Comparison of ENCODE assay signal across 17 cellular contexts in genomic region chr4:55069248-55069647, GRCh38. TPM values are rescaled to one million over a fixed set of nuclear protein-coding genes. Genes with fewer than 3 reads are reported as not detected.
DNase-seq lines count a peak whose midpoint lies in the region; ATAC-seq, FAIRE-seq and TF ChIP-seq lines count a peak whose summit lies in the region.
"Had no signal": no experiment of that assay in that cellular context is flagged by ENCODE, and none has a peak within 500 bp of the region (broad histone marks: within the 10 kb centered on the region; RNA-seq: fewer than 3 reads in every experiment).

No MANE protein-coding gene starts in this region.

- H3K27ac Mint-ChIP-seq in astrocyte (ENCODE audit: unreplicated experiment) (peak overlapping the region; percentile 80), natural killer cell (no peak overlapping the region)
- H3K27ac Mint-ChIP-seq: activated naive CD4-positive, alpha-beta T cell treated with anti-CD3 and anti-CD28 coated beads for 36 hours; naive B cell had no signal

- no peaks in the 10 kb centered on the region for H3K9me3 ChIP-seq in astrocyte (ENCODE audit: insufficient read depth, low read depth, low read length)
- no peaks in the 10 kb centered on the region for H3K9me3 ChIP-seq in right cardiac atrium (ENCODE audit: control insufficient read depth, low read length)
- no peaks in the 10 kb centered on the region for H3K9me3 ChIP-seq in spleen
- H3K9me3 ChIP-seq: BE2C had no signal

- intact Hi-C loops in right cardiac atrium (cut with DNase I): no loop called here
- intact Hi-C loops in sciatic nerve (cut with DNase I): no loop called here
- intact Hi-C loops in spleen (cut with DNase I; ENCODE audit: low total_unique reads): no loop called here
- intact Hi-C loops in natural killer cell (cut with micrococcal nuclease): no loop called here

- H3K27me3 Mint-ChIP-seq in astrocyte (ENCODE audit: low read depth, unreplicated experiment) (no peaks in the 10 kb centered on the region), natural killer cell (ENCODE audit: low read depth in 2 of 2) (peaks cover 0 to 3% of the 10 kb centered on the region in 2 donors)

- WGBS in right cardiac atrium: 64% methylated on average over 5 of the region's 5 CpGs
- WGBS in spleen, 5 donors: 67 to 73% (median 72%) methylated on average over 5 of the region's 5 CpGs

- TF ChIP-seq CTCF in astrocyte (IDR thresholded peaks at IDR 0.05; ENCODE audit: insufficient read depth, low read depth, low read length) (no peak), spleen (IDR thresholded peaks at IDR 0.05 in 8 of 11, conservative IDR thresholded peaks at IDR 0.05 in 3 of 11) (no peak), natural killer cell (IDR thresholded peaks at IDR 0.05) (no peak)

- peak; percentile 84 to 97 for ATAC-seq in right cardiac atrium
- ATAC-seq in sciatic nerve: peak; percentile 56
- ATAC-seq in natural killer cell: no peak

- H3K4me1 ChIP-seq in astrocyte (ENCODE audit: insufficient read depth, low read length) (peaks cover 10% of the 10 kb centered on the region), right cardiac atrium (ENCODE audit: control insufficient read depth, insufficient read depth, low read length) (no peaks in the 10 kb centered on the region), spleen (no peaks in the 10 kb centered on the region)
- H3K4me1 ChIP-seq: BE2C had no signal

- no peaks in the 10 kb centered on the region for H3K36me3 Mint-ChIP-seq in astrocyte (ENCODE audit: low read depth, unreplicated experiment)
- H3K36me3 Mint-ChIP-seq in natural killer cell: no peaks in the 10 kb centered on the region
- H3K36me3 Mint-ChIP-seq: naive B cell had no signal

- H3K27me3 ChIP-seq in astrocyte (ENCODE audit: insufficient read depth, low read length) (no peaks in the 10 kb centered on the region), right cardiac atrium (ENCODE audit: control insufficient read depth, insufficient read depth) (no peaks in the 10 kb centered on the region), spleen (replicated peaks in 1 of 7) (peaks cover 0 to 15% (median 0%) of the 10 kb centered on the region in 7 donors)
- H3K27me3 ChIP-seq: BE2C, cardiac muscle cell had no signal

- H3K9ac ChIP-seq in astrocyte (ENCODE audit: low read length): no peak overlapping the region

- H3K4me3 ChIP-seq in astrocyte (ENCODE audit: insufficient read depth, low read depth, low read length) (no peak overlapping the region), right cardiac atrium (ENCODE audit: low read length) (no peak overlapping the region), spleen (no peak overlapping the region)
- H3K4me3 ChIP-seq: cardiac muscle cell had no signal

- no peak overlapping the region for H3K27ac ChIP-seq in astrocyte (ENCODE audit: low read depth, low read length)
- H3K27ac ChIP-seq in right cardiac atrium (ENCODE audit: low read length): peak overlapping the region; percentile 72
- no peak overlapping the region for H3K27ac ChIP-seq in spleen
- H3K27ac ChIP-seq: cardiac muscle cell had no signal

- H3K79me2 ChIP-seq in astrocyte (ENCODE audit: insufficient read depth, low read length): no peaks in the 10 kb centered on the region

- H3K9me3 Mint-ChIP-seq in astrocyte (ENCODE audit: unreplicated experiment): no peaks in the 10 kb centered on the region
- no peaks in the 10 kb centered on the region for H3K9me3 Mint-ChIP-seq in natural killer cell
- H3K9me3 Mint-ChIP-seq: activated naive CD4-positive, alpha-beta T cell treated with anti-CD3 and anti-CD28 coated beads for 36 hours had no signal

- no peak overlapping the region for H3K4me3 Mint-ChIP-seq in astrocyte (ENCODE audit: unreplicated experiment)
- H3K4me3 Mint-ChIP-seq in natural killer cell: no peak overlapping the region
- H3K4me3 Mint-ChIP-seq: activated naive CD4-positive, alpha-beta T cell treated with anti-CD3 and anti-CD28 coated beads for 36 hours; naive B cell had no signal

- no peak for TF ChIP-seq POLR2A in spleen (IDR thresholded peaks at IDR 0.05)

- peak; percentile 20 for DNase-seq in ELR (ENCODE audit: low read depth)
- DNase-seq in astrocyte (ENCODE audit: low read depth): peak; percentile 27
- DNase-seq in right cardiac atrium: peak in 1 of 3 donors; percentile 20
- no peak for DNase-seq in sciatic nerve (ENCODE audit: low spot score)
- DNase-seq in spleen: no peak
- no peak for DNase-seq in natural killer cell
- no peak for DNase-seq in stimulated activated CD4-positive, alpha-beta T cell treated with anti-CD3 and anti-CD28 coated beads, Interleukin-15, amount 100 ng/mL, for 24 hours
- DNase-seq in kidney tubule cell (ENCODE audit: low spot score): no peak
- DNase-seq: activated naive CD4-positive, alpha-beta T cell treated with anti-CD3 and anti-CD28 coated beads for 36 hours; BE2C; naive B cell; NCI-H2081 treated with DMSO at 0.1 percent for 48 hours; NCI-H748 treated with DMSO at 0.1 percent for 48 hours; retina; stimulated activated CD4-positive, alpha-beta T cell treated with anti-CD3 and anti-CD28 coated beads, Interleukin-4, amount 100 ng/mL, for 4 hours had no signal

- FAIRE-seq in astrocyte (lab: Jason Lieb, UNC): no peak

- peaks cover 21% of the 10 kb centered on the region for H3K4me1 Mint-ChIP-seq in astrocyte (ENCODE audit: low read depth, unreplicated experiment)
- no peaks in the 10 kb centered on the region for H3K4me1 Mint-ChIP-seq in natural killer cell
- H3K4me1 Mint-ChIP-seq: naive B cell had no signal

- H3K4me2 ChIP-seq in astrocyte (ENCODE audit: low read length): peak overlapping the region; percentile 42

- no peaks in the 10 kb centered on the region for H4K20me1 ChIP-seq in astrocyte (ENCODE audit: insufficient read depth, low read length)

- H2AFZ ChIP-seq in astrocyte (ENCODE audit: low read depth, low read length): peak overlapping the region; percentile 63

- H3K36me3 ChIP-seq in astrocyte (ENCODE audit: insufficient read depth, low read length) (no peaks in the 10 kb centered on the region), spleen (no peaks in the 10 kb centered on the region)
- H3K36me3 ChIP-seq: BE2C, cardiac muscle cell had no signal

RNA-seq across cellular contexts. Expression of gene KDR, which starts 56.1 kb away (rescaled TPM):
- total RNA-seq in astrocyte (2.5 TPM in 2 replicates), right cardiac atrium (10 to 100 TPM; 13.6 to 20.9 (median 17.2) TPM), sciatic nerve (60.7 TPM), spleen (10 to 100 TPM in 6 of 7 donors, 1 to 10 TPM in 1; 9.5 to 25.0 (median 20.5) TPM), natural killer cell (under 1 TPM in 2 of 3 donors, not detected in 1; 0.07 to 0.08 TPM)
- polyA plus RNA-seq in right cardiac atrium (10.5 TPM), spleen (1 to 10 TPM; 1.2 to 2.9 (median 1.6) TPM)
- total RNA-seq: activated naive CD4-positive, alpha-beta T cell treated with anti-CD3 and anti-CD28 coated beads for 36 hours; T-helper 1 cell treated with Interleukin-12 subunit alpha and Interleukin-12 subunit beta and Interleukin-4 antibody, amounts not matched to agents 30 ng/mL and 1 ng/mL, for 36 hours had no signal

Comparison
In these comparisons a context has a peak if more than half of its experiments do, and no peak if none do; other contexts are left out.
1. DNase-seq: peak in ELR (single experiment) and astrocyte (single experiment); none in sciatic nerve (single experiment), spleen (single experiment), natural killer cell (single experiment), stimulated activated CD4-positive, alpha-beta T cell treated with anti-CD3 and anti-CD28 coated beads, Interleukin-15, amount 100 ng/mL, for 24 hours (single experiment) and kidney tubule cell (single experiment).
2. ATAC-seq: peak in right cardiac atrium (2 of 2) and sciatic nerve (single experiment); none in natural killer cell (0 of 3).